ENCODE assay signal across 2 cellular contexts in genomic region chr10:102151774-102152544, GRCh38.
TF ChIP-seq lines count a peak whose summit lies in the region.

Gene NOLC1, plus strand, starts transcription at chr10:102152389. Its CDS starts 22 bp downstream, at chr10:102152411.

TF ChIP-seq in IMR-90, 13 proteins besides CTCF, POLR2A, EP300 and RAD21 (continued from another document):
- no peak for TF ChIP-seq CHD1 (IDR thresholded peaks at IDR 0.05; ENCODE audit: low read depth, low read length)
- TF ChIP-seq FOS (IDR thresholded peaks at IDR 0.05; ENCODE audit: low read depth, low read length): peak; percentile 58
- TF ChIP-seq NFE2L2 (IDR thresholded peaks at IDR 0.05; ENCODE audit: low read depth, low read length): peak; percentile 32; the same call in 1 of the 2 replicates
- TF ChIP-seq MAFK (IDR thresholded peaks at IDR 0.05; ENCODE audit: low read depth, low read length): no peak
- TF ChIP-seq ELK1 (IDR thresholded peaks at IDR 0.05; ENCODE audit: borderline replicate concordance, low read depth, low read length): no peak
- peak; percentile 22; the same call in 1 of the 2 replicates for TF ChIP-seq USF2 (IDR thresholded peaks at IDR 0.05; ENCODE audit: low read depth, low read length)
- peak; percentile 28 for TF ChIP-seq BHLHE40 (IDR thresholded peaks at IDR 0.05; ENCODE audit: low read depth, low read length)
- peak; percentile 85 for TF ChIP-seq CEBPB (IDR thresholded peaks at IDR 0.05; ENCODE audit: low read depth, low read length)
- TF ChIP-seq RFX5 (IDR thresholded peaks at IDR 0.05; ENCODE audit: low read depth, low read length): no peak
- TF ChIP-seq MXI1 (IDR thresholded peaks at IDR 0.05; ENCODE audit: borderline replicate concordance, low read depth, low read length): peak; percentile 75; the same call in 1 of the 2 replicates

TF ChIP-seq in endothelial cell of umbilical vein, 7 proteins besides CTCF, POLR2A, EP300 and RAD21 (continued from another document):
- TF ChIP-seq JUN (IDR thresholded peaks at IDR 0.05; ENCODE audit: borderline replicate concordance, insufficient read depth, insufficient read length, low read depth): peak; percentile 37
- peak; percentile 98 for TF ChIP-seq POLR2AphosphoS5 (IDR thresholded peaks at IDR 0.05; ENCODE audit: insufficient read depth, low read depth, low read length)
- no peak for TF ChIP-seq EZH2 (IDR thresholded peaks at IDR 0.05; ENCODE audit: borderline replicate concordance, low read depth, low read length, severe bottlenecking)
- TF ChIP-seq FOS (IDR thresholded peaks at IDR 0.05; ENCODE audit: borderline replicate concordance, insufficient read depth, low read length): peak; percentile 1
- TF ChIP-seq MYC (IDR thresholded peaks at IDR 0.05; ENCODE audit: low read depth, low read length): peak; percentile 97
- no peak for TF ChIP-seq GATA2 (IDR thresholded peaks at IDR 0.05; ENCODE audit: insufficient read depth, insufficient read length, low read depth, low read length)
